Comparison of ENCODE assay signal across 16 cellular contexts in the genomic region with DNA sequence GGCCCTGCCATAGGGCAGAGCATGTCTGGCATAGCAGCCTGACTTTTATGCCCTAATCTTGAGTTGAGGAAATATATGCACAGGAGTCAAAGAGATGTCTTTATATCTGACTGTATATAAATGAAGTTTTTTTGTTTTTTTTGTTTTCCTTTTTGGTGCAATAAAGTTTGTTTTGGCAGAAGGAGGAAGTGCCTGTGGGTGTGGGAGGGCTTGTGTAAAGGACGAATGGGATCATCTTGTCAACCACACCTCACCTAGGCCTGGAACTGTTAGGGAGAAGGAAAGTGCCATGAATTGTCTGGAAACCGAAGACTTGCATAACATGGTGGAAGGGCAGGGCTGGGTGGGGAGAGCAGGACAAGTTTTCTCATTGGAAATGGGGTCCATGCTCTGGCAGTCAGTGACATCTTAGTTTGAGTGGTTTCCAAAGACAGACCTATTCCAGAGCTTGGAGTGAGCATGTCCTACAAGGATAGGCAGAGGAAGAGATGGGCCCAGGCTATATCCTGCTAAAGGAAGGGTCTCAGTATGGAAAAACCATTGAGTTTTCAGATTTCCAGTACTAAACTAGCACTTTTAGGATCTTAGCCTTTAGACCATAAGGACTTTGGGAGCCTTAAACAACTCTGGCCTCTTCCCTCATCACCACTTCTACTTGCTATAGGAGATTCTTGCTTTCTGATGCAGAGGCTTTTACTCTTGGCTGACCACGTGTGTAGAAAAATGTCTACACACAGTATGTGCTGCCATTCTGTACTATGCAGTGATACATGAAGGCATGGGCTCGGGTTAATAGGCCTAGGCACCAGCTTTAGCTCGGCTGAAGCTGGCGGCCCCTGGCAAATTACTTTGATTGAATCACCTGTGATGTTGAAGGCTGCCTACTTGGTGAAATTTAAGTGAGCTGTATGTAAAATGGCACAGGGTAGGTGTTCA. TPM values are rescaled to one million over a fixed set of nuclear protein-coding genes. Genes with fewer than 3 reads are reported as not detected.
DNase-seq lines count a peak whose midpoint lies in the region; ATAC-seq and TF ChIP-seq lines count a peak whose summit lies in the region.
"Had no signal": no experiment of that assay in that cellular context is flagged by ENCODE, and none has a peak within 500 bp of the region (broad histone marks: within the 10 kb centered on the region; RNA-seq: fewer than 3 reads in every experiment).

No MANE protein-coding gene starts in this region.

- H3K9me3 ChIP-seq in SK-N-SH (no peaks in the 10 kb centered on the region), Panc1 (ENCODE audit: control insufficient read depth, insufficient read depth, low read depth, low read length) (no peaks in the 10 kb centered on the region), neutrophil (no peaks in the 10 kb centered on the region), testis (no peaks in the 10 kb centered on the region)
- H3K9me3 ChIP-seq: gastroesophageal sphincter had no signal

- H3K9ac ChIP-seq in SK-N-SH: no peak overlapping the region

- H3K4me1 ChIP-seq in SK-N-SH (ENCODE audit: control insufficient read depth in 1 of 2, insufficient read depth in 2 of 2, low read depth in 1 of 2, low read length in 1 of 2) (no peaks in the 10 kb centered on the region), Panc1 (ENCODE audit: control insufficient read depth, insufficient read depth, low read length) (peaks cover 9% of the 10 kb centered on the region), neutrophil (ENCODE audit: control insufficient read depth in 1 of 2, insufficient read depth in 1 of 2, low read depth in 1 of 2, low read length in 1 of 2) (no peaks in the 10 kb centered on the region), testis (peaks cover 7% of the 10 kb centered on the region)
- H3K4me1 ChIP-seq: gastroesophageal sphincter had no signal

- no peak for TF ChIP-seq CTCF in SK-N-SH (IDR thresholded peaks at IDR 0.05)
- TF ChIP-seq CTCF in Panc1 (IDR thresholded peaks at IDR 0.05): no peak
- TF ChIP-seq CTCF in neutrophil (IDR thresholded peaks at IDR 0.05): no peak
- no peak for TF ChIP-seq CTCF in testis (IDR thresholded peaks at IDR 0.05)

- H3K4me3 ChIP-seq in SK-N-SH (ENCODE audit: low read depth in 2 of 2, low read length in 1 of 2): no peak overlapping the region
- no peak overlapping the region for H3K4me3 ChIP-seq in Panc1 (ENCODE audit: low read depth in 2 of 2, low read length in 2 of 2)
- H3K4me3 ChIP-seq in neutrophil (ENCODE audit: low read depth in 1 of 2, low read length in 1 of 2): no peak overlapping the region
- H3K4me3 ChIP-seq in testis: no peak overlapping the region
- H3K4me3 ChIP-seq: gastroesophageal sphincter had no signal

- peak overlapping the region; percentile 50 for H3K27ac Mint-ChIP-seq in dendritic cell treated with granulocyte-macrophage colony-stimulating factor and Interleukin-4, amounts not matched to agents 40 ng/mL and 50 ng/mL, for 4 days

- H3K27ac ChIP-seq in SK-N-SH (ENCODE audit: low read depth in 2 of 2, low read length in 1 of 2) (peak overlapping the region in 1 of 2 experiments; percentile 3; a peak in 1 of 4 replicates), Panc1 (ENCODE audit: low read length) (peak overlapping the region; percentile 18; the same call in 1 of the 2 replicates), neutrophil (peak overlapping the region; percentile 5), testis (peak overlapping the region in 1 of 2 donors; percentile 6)
- H3K27ac ChIP-seq: gastroesophageal sphincter had no signal

- H3K9me3 Mint-ChIP-seq in dendritic cell treated with granulocyte-macrophage colony-stimulating factor and Interleukin-4, amounts not matched to agents 40 ng/mL and 50 ng/mL, for 4 days: no peaks in the 10 kb centered on the region

- H2AFZ ChIP-seq in SK-N-SH (ENCODE audit: low read depth): no peak overlapping the region

- TF ChIP-seq POLR2A in testis (IDR thresholded peaks at IDR 0.05): no peak

- in situ Hi-C loops in Panc1 (cut with HindIII; ENCODE audit: low pct_unique_long_range_greater_than_20kb, low sequenced_read_pairs): no loop called here

- H3F3A ChIP-seq in SK-N-SH (replicated peaks; ENCODE audit: insufficient read depth): peaks cover 68% of the 10 kb centered on the region

- no peak; the same call in 2 of the 3 replicates for ATAC-seq in SK-N-SH treated with all-trans-retinoic acid at 6 μM for 48 hours
- ATAC-seq in Panc1: peak; percentile 23
- no peak for ATAC-seq in HG02885 (IDR thresholded peaks at IDR 0.05; ENCODE audit: poor library complexity, unreplicated experiment)
- ATAC-seq: gastroesophageal sphincter had no signal

- no peaks in the 10 kb centered on the region for H3K27me3 Mint-ChIP-seq in dendritic cell treated with granulocyte-macrophage colony-stimulating factor and Interleukin-4, amounts not matched to agents 40 ng/mL and 50 ng/mL, for 4 days

- H3K27me3 ChIP-seq in SK-N-SH (ENCODE audit: insufficient read depth): no peaks in the 10 kb centered on the region
- H3K27me3 ChIP-seq in Panc1 (ENCODE audit: control insufficient read depth, insufficient read depth, low read length): no peaks in the 10 kb centered on the region
- no peaks in the 10 kb centered on the region for H3K27me3 ChIP-seq in neutrophil
- no peaks in the 10 kb centered on the region for H3K27me3 ChIP-seq in testis
- H3K27me3 ChIP-seq: gastroesophageal sphincter had no signal

- no peaks in the 10 kb centered on the region for H3K9me2 ChIP-seq in SK-N-SH

- POLR2A ChIA-PET in SK-N-SH (lab: Yijun Ruan, JAX) (no interaction called here), Panc1 (lab: Charles Lee) (interaction anchor here (0.6 kb wide), 1 partner anchor 11 kb away, joined by 12 read pairs; no protein-coding TSS in a partner anchor)

- TF ChIP-seq RAD21 in SK-N-SH (IDR thresholded peaks at IDR 0.05; ENCODE audit: low read length): no peak

- CTCF ChIA-PET in SK-N-SH (lab: Yijun Ruan, JAX) (interaction anchor here (0.9 to 2.4 kb wide), 4 partner anchors 45 to 205 kb away, joined by 3 to 11 read pairs (median 6); no protein-coding TSS in a partner anchor), Panc1 (lab: Charles Lee) (interaction anchor here (2.2 kb wide), 1 partner anchor 103 kb away, joined by 12 read pairs; no protein-coding TSS in a partner anchor)

- DNase-seq in SK-N-SH (no peak), Panc1 (ENCODE audit: low read depth, low spot score) (no peak), testis (no peak)
- no peak for DNase-seq in activated CD4-positive, alpha-beta T cell treated with anti-CD3 and anti-CD28 coated beads for 4 hours
- DNase-seq: Karpas-422; left cardiac atrium; NCI-H2171 treated with DMSO at 0.1 percent for 48 hours; OCI-M1; posterior cingulate gyrus; stimulated activated CD4-positive, alpha-beta T cell treated with anti-CD3 and anti-CD28 coated beads, Interleukin-2, amount 100 ng/mL, for 24 hours had no signal

- no peaks in the 10 kb centered on the region for H4K20me1 ChIP-seq in SK-N-SH (ENCODE audit: insufficient read depth)

- peaks cover 8% of the 10 kb centered on the region; the same call in 1 of the 2 replicates for H3K79me2 ChIP-seq in SK-N-SH (ENCODE audit: insufficient read depth)

- peaks cover 37% of the 10 kb centered on the region for H3K4me1 Mint-ChIP-seq in dendritic cell treated with granulocyte-macrophage colony-stimulating factor and Interleukin-4, amounts not matched to agents 40 ng/mL and 50 ng/mL, for 4 days (ENCODE audit: low read depth)

- H3K36me3 Mint-ChIP-seq in dendritic cell treated with granulocyte-macrophage colony-stimulating factor and Interleukin-4, amounts not matched to agents 40 ng/mL and 50 ng/mL, for 4 days (ENCODE audit: low read depth): peaks cover 100% of the 10 kb centered on the region

- intact Hi-C loops in Panc1 (cut with micrococcal nuclease; ENCODE audit: unreplicated experiment) (no loop called here), testis (cut with DNase I; ENCODE audit: low total_unique reads) (no loop called here)
- intact Hi-C loops in dendritic cell treated with granulocyte-macrophage colony-stimulating factor and Interleukin-4, amounts not matched to agents 40 ng/mL and 50 ng/mL, for 4 days (cut with micrococcal nuclease): no loop called here

- H3K36me3 ChIP-seq in SK-N-SH (replicated peaks in 1 of 2; ENCODE audit: control insufficient read depth in 1 of 2, insufficient read depth in 2 of 2, low read length in 1 of 2) (peaks cover 81 to 85% of the 10 kb centered on the region in 2 experiments), Panc1 (ENCODE audit: control insufficient read depth, insufficient read depth, low read length) (peaks cover 57% of the 10 kb centered on the region), neutrophil (peaks cover 100% of the 10 kb centered on the region), testis (ENCODE audit: low read depth, missing control alignments) (no peaks in the 10 kb centered on the region)

- WGBS in SK-N-SH (ENCODE audit: low lambda C conversion rate): 93% methylated on average over 6 of the region's 6 CpGs
- whole genome bisulfite sequencing in testis, 2 donors: 82 to 87% methylated on average over 6 of the region's 6 CpGs

- H3K4me3 Mint-ChIP-seq in dendritic cell treated with granulocyte-macrophage colony-stimulating factor and Interleukin-4, amounts not matched to agents 40 ng/mL and 50 ng/mL, for 4 days: no peak overlapping the region

- no peak overlapping the region for H3K4me2 ChIP-seq in SK-N-SH

- no peak for TF ChIP-seq EP300 in SK-N-SH (IDR thresholded peaks at IDR 0.05; ENCODE audit: borderline replicate concordance in 1 of 2, low read depth in 1 of 2, low read length in 1 of 2)

- no TSS peak for BruUV-seq in Panc1 (replicated peaks; lab: Mats Ljungman, UMichigan)

RNA-seq across cellular contexts. Expression of a gene that starts 15.5 kb away (rescaled TPM):
- polyA plus RNA-seq in SK-N-SH (2012; rRNA removed) (329 and 358 TPM in 2 replicates), testis (ENCODE audit: insufficient read depth, low read depth, low replicate concordance) (123 TPM)
- 283 and 343 TPM in 2 replicates for polyA plus RNA-seq in SK-N-SH (2012; cell fraction: cytosol; rRNA removed)
- 185 and 191 TPM in 2 replicates for polyA plus RNA-seq in SK-N-SH (2012; cell fraction: nucleus; rRNA removed)
- total RNA-seq in Panc1 (2021; ENCODE audit: unreplicated experiment) (371 TPM), testis (100 to 1,000 TPM in 1 of 2 donors, 10 to 100 TPM in 1; 71.9 to 100 TPM)
- polyA plus RNA-seq in Panc1 (2012; ENCODE audit: insufficient read length): 299 TPM

RNA-seq across cellular contexts. Expression of a gene that starts 20.9 kb away (rescaled TPM):
- polyA plus RNA-seq in SK-N-SH (2012; rRNA removed) (168 and 207 TPM in 2 replicates), testis (ENCODE audit: insufficient read depth, low read depth, low replicate concordance) (74.6 TPM)
- 158 and 160 TPM in 2 replicates for polyA plus RNA-seq in SK-N-SH (2012; cell fraction: cytosol; rRNA removed)
- polyA plus RNA-seq in SK-N-SH (2012; cell fraction: nucleus; rRNA removed): 163 and 238 TPM in 2 replicates
- total RNA-seq in Panc1 (2021; ENCODE audit: unreplicated experiment) (223 TPM), testis (100 to 1,000 TPM in 1 of 2 donors, 10 to 100 TPM in 1; 82.3 to 107 TPM)
- 149 TPM for polyA plus RNA-seq in Panc1 (2012; ENCODE audit: insufficient read length)

RNA-seq across cellular contexts. Expression of a gene that starts 36.6 kb away (rescaled TPM):
- 382 and 684 TPM in 2 replicates for polyA plus RNA-seq in SK-N-SH (2012; rRNA removed)
- polyA plus RNA-seq in SK-N-SH (2012; cell fraction: cytosol; rRNA removed): 339 and 530 TPM in 2 replicates
- polyA plus RNA-seq in SK-N-SH (2012; cell fraction: nucleus; rRNA removed): 163 and 201 TPM in 2 replicates
- 296 TPM for total RNA-seq in Panc1 (2021; ENCODE audit: unreplicated experiment)
- 413 TPM for polyA plus RNA-seq in Panc1 (2012; ENCODE audit: insufficient read length)
- 10 to 100 TPM; 59.9 to 62.6 TPM for total RNA-seq in testis
- 124 TPM for polyA plus RNA-seq in testis (ENCODE audit: insufficient read depth, low read depth, low replicate concordance)

RNA-seq across cellular contexts. Expression of a gene that starts 39.3 kb away (rescaled TPM):
- polyA plus RNA-seq in SK-N-SH (2012; rRNA removed) (0.29 and 0.64 TPM in 2 replicates), testis (ENCODE audit: insufficient read depth, low read depth, low replicate concordance) (not detected)
- 0.34 and 0.58 TPM in 2 replicates for polyA plus RNA-seq in SK-N-SH (2012; cell fraction: cytosol; rRNA removed)
- 0.19 TPM in 1 of 2 replicates, not detected in the other for polyA plus RNA-seq in SK-N-SH (2012; cell fraction: nucleus; rRNA removed)
- total RNA-seq in Panc1 (2021; ENCODE audit: unreplicated experiment) (0.77 TPM), testis (1 to 10 TPM in 1 of 2 donors, not detected in 1; 1.3 TPM)
- polyA plus RNA-seq in Panc1 (2012; ENCODE audit: insufficient read length): 1.6 TPM
- total RNA-seq: A172, gastroesophageal sphincter, left cardiac atrium had no signal
